Comparison of ENCODE assay signal across 8 cellular contexts in the genomic region with DNA sequence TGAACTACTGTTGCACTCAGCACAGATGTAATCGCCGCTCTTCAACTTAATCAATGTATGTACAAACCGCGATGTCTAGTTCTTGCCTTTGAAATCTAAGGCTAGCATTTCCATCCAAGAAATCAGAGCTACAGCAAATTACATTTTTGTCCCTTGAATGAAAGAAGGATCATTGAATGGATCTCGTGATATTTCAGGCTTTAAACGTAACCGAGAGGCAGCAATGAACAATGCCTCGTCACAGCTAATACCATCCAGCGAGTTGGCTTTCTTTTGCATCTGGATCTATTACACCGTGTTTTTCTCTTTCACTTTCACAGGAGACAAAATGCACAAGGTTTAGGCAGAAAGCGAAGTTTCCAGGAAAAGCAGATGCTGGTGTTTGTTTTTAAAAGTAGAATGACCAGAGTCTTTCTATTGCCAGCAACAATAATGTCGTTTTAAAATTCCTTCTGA. TPM values are rescaled to one million over a fixed set of nuclear protein-coding genes. Genes with fewer than 3 reads are reported as not detected.
DNase-seq lines count a peak whose midpoint lies in the region; ATAC-seq and TF ChIP-seq lines count a peak whose summit lies in the region.

No MANE protein-coding gene starts in this region.

- H3K36me3 Mint-ChIP-seq in CD4-positive, CD25-positive, alpha-beta regulatory T cell = no peaks in the 10 kb centered on the region
- peaks cover 3% of the 10 kb centered on the region for H3K36me3 Mint-ChIP-seq in dendritic cell treated with granulocyte-macrophage colony-stimulating factor and Interleukin-4, amounts not matched to agents 40 ng/mL and 50 ng/mL, for 4 days (ENCODE audit: low read depth)

- peak overlapping the region; percentile 28 for H3K4me2 ChIP-seq in OCI-LY1 (ENCODE audit: low read length)

- H3K27ac Mint-ChIP-seq in CD4-positive, CD25-positive, alpha-beta regulatory T cell = peak overlapping the region in 2 of 3 donors; percentile 10 to 38
- H3K27ac Mint-ChIP-seq in dendritic cell treated with granulocyte-macrophage colony-stimulating factor and Interleukin-4, amounts not matched to agents 40 ng/mL and 50 ng/mL, for 4 days = no peak overlapping the region

- peaks cover 75% of the 10 kb centered on the region for H3K27me3 Mint-ChIP-seq in CD4-positive, CD25-positive, alpha-beta regulatory T cell
- H3K27me3 Mint-ChIP-seq in dendritic cell treated with granulocyte-macrophage colony-stimulating factor and Interleukin-4, amounts not matched to agents 40 ng/mL and 50 ng/mL, for 4 days = peaks cover 62% of the 10 kb centered on the region

- ATAC-seq in CD4-positive, CD25-positive, alpha-beta regulatory T cell (ENCODE audit: low read depth in 2 of 2) = no peak
- ATAC-seq in GM19463 (IDR thresholded peaks at IDR 0.05; ENCODE audit: unreplicated experiment) (peak; percentile 46), GM21723 (IDR thresholded peaks at IDR 0.05; ENCODE audit: unreplicated experiment) (no peak)

- no peaks in the 10 kb centered on the region for H3K9me2 ChIP-seq in OCI-LY1 (ENCODE audit: low read depth, low read length)

- no peaks in the 10 kb centered on the region for H4K20me1 ChIP-seq in OCI-LY1 (ENCODE audit: insufficient read depth, low read length)

- no peaks in the 10 kb centered on the region for H3K9me3 Mint-ChIP-seq in CD4-positive, CD25-positive, alpha-beta regulatory T cell
- H3K9me3 Mint-ChIP-seq in dendritic cell treated with granulocyte-macrophage colony-stimulating factor and Interleukin-4, amounts not matched to agents 40 ng/mL and 50 ng/mL, for 4 days = no peaks in the 10 kb centered on the region

- H3K9ac ChIP-seq in OCI-LY1 (ENCODE audit: low read length) = no peak overlapping the region
- peak overlapping the region in 1 of 2 donors; percentile 49 for H3K9ac ChIP-seq in mucosa of rectum (ENCODE audit: low read depth in 1 of 2, low read length in 2 of 2)

- H3F3A ChIP-seq in OCI-LY1 (ENCODE audit: insufficient read depth, low read length) = no peaks in the 10 kb centered on the region

- peak overlapping the region; percentile 51 to 93 (median 76) for H3K4me3 Mint-ChIP-seq in CD4-positive, CD25-positive, alpha-beta regulatory T cell
- H3K4me3 Mint-ChIP-seq in dendritic cell treated with granulocyte-macrophage colony-stimulating factor and Interleukin-4, amounts not matched to agents 40 ng/mL and 50 ng/mL, for 4 days = peak overlapping the region; percentile 40

- no peaks in the 10 kb centered on the region for H3K9me3 ChIP-seq in CD4-positive, CD25-positive, alpha-beta regulatory T cell (ENCODE audit: control insufficient read depth in 2 of 2, low read length in 2 of 2)
- H3K9me3 ChIP-seq in OCI-LY1 (ENCODE audit: low read length) = no peaks in the 10 kb centered on the region
- no peaks in the 10 kb centered on the region for H3K9me3 ChIP-seq in mucosa of rectum (ENCODE audit: control insufficient read depth in 2 of 2, low read length in 2 of 2)

- peaks cover 27 to 47% (median 38%) of the 10 kb centered on the region in 4 donors for H3K4me1 Mint-ChIP-seq in CD4-positive, CD25-positive, alpha-beta regulatory T cell
- peaks cover 55% of the 10 kb centered on the region for H3K4me1 Mint-ChIP-seq in dendritic cell treated with granulocyte-macrophage colony-stimulating factor and Interleukin-4, amounts not matched to agents 40 ng/mL and 50 ng/mL, for 4 days (ENCODE audit: low read depth)

- no peaks in the 10 kb centered on the region for H3K79me2 ChIP-seq in OCI-LY1 (ENCODE audit: insufficient read depth, low read length)

- H3K27me3 ChIP-seq in CD4-positive, CD25-positive, alpha-beta regulatory T cell (ENCODE audit: control insufficient read depth, insufficient read depth, low read length) = peaks cover 52% of the 10 kb centered on the region
- H3K27me3 ChIP-seq in OCI-LY1 (ENCODE audit: insufficient read depth, low read length) (peaks cover 7% of the 10 kb centered on the region), mucosa of rectum (ENCODE audit: control insufficient read depth in 2 of 2, insufficient read depth in 2 of 2, low read length in 2 of 2) (peaks cover 47 to 49% of the 10 kb centered on the region in 2 donors)

- DNase-seq in CD4-positive, CD25-positive, alpha-beta regulatory T cell = peak in 2 of 3 donors; percentile 33 to 64
- DNase-seq in NOMO-1 treated with DMSO at 0.1 percent for 48 hours (lab: John Stamatoyannopoulos, UW; ENCODE audit: unreplicated experiment) (no peak), NCI-H345 treated with DMSO at 0.1 percent for 48 hours (lab: John Stamatoyannopoulos, UW; ENCODE audit: unreplicated experiment) (no peak)

- H3K4me1 ChIP-seq in CD4-positive, CD25-positive, alpha-beta regulatory T cell (ENCODE audit: control insufficient read depth, insufficient read depth, low read length, poor library complexity, severe bottlenecking) = peaks cover 41% of the 10 kb centered on the region
- H3K4me1 ChIP-seq in OCI-LY1 (ENCODE audit: insufficient read depth, low read length, severe bottlenecking) (peaks cover 41% of the 10 kb centered on the region), mucosa of rectum (ENCODE audit: control insufficient read depth in 2 of 2, insufficient read depth in 2 of 2, low read length in 2 of 2) (peaks cover under 1 to 22% of the 10 kb centered on the region in 2 donors)

- intact Hi-C loops in dendritic cell treated with granulocyte-macrophage colony-stimulating factor and Interleukin-4, amounts not matched to agents 40 ng/mL and 50 ng/mL, for 4 days (cut with micrococcal nuclease) = loop anchor here (10.0 kb wide), 4 partner anchors 715 to 1195 kb away; partner anchors contain the start of genes BMI1 and PIP4K2A

- H2AFZ ChIP-seq in OCI-LY1 (ENCODE audit: low read length) = no peak overlapping the region

- peak overlapping the region; percentile 56 for H3K4me3 ChIP-seq in CD4-positive, CD25-positive, alpha-beta regulatory T cell (ENCODE audit: low read depth, low read length)
- H3K4me3 ChIP-seq in OCI-LY1 (ENCODE audit: low read depth, low read length, poor library complexity, severe bottlenecking) = no peak overlapping the region
- peak overlapping the region in 1 of 2 donors; percentile 38 for H3K4me3 ChIP-seq in mucosa of rectum (ENCODE audit: low read length in 2 of 2)

- H3K27ac ChIP-seq in CD4-positive, CD25-positive, alpha-beta regulatory T cell (ENCODE audit: insufficient read depth, low read length, poor library complexity, severe bottlenecking) = no peak overlapping the region
- H3K27ac ChIP-seq in OCI-LY1 (ENCODE audit: low read depth, low read length, poor library complexity, severe bottlenecking) (no peak overlapping the region), mucosa of rectum (ENCODE audit: low read depth in 2 of 2, low read length in 2 of 2) (peak overlapping the region; percentile 38 to 69)

- no peak for TF ChIP-seq CTCF in OCI-LY1 (IDR thresholded peaks at IDR 0.05; ENCODE audit: low read length)

- H3K36me3 ChIP-seq in CD4-positive, CD25-positive, alpha-beta regulatory T cell (ENCODE audit: control insufficient read depth, insufficient read depth, low read length) = no peaks in the 10 kb centered on the region
- H3K36me3 ChIP-seq in OCI-LY1 (ENCODE audit: insufficient read depth, low read length) = no peaks in the 10 kb centered on the region
- no peaks in the 10 kb centered on the region for H3K36me3 ChIP-seq in mucosa of rectum (ENCODE audit: control insufficient read depth in 2 of 2, insufficient read depth in 2 of 2, low read length in 2 of 2)

RNA-seq across cellular contexts. Expression of gene SKIDA1, which starts 5.5 kb away (rescaled TPM):
- 0.10 TPM for total RNA-seq in CD4-positive, CD25-positive, alpha-beta regulatory T cell
- not detected for polyA plus RNA-seq in CD4-positive, CD25-positive, alpha-beta regulatory T cell

RNA-seq across cellular contexts. Expression of gene MLLT10, which starts 14.0 kb away (rescaled TPM):
- total RNA-seq in CD4-positive, CD25-positive, alpha-beta regulatory T cell = 81.9 TPM
- polyA plus RNA-seq in CD4-positive, CD25-positive, alpha-beta regulatory T cell = 1 to 10 TPM; 5.8 to 9.3 (median 8.0) TPM

Comparison
In these comparisons a context has a peak if more than half of its experiments do, and no peak if none do; other contexts are left out.
1. DNase-seq: peak in CD4-positive, CD25-positive, alpha-beta regulatory T cell (2 of 3); none in NOMO-1 treated with DMSO at 0.1 percent for 48 hours (single experiment) and NCI-H345 treated with DMSO at 0.1 percent for 48 hours (single experiment).
2. H3K27ac ChIP-seq: peak in mucosa of rectum (2 of 2); none in CD4-positive, CD25-positive, alpha-beta regulatory T cell (single experiment) and OCI-LY1 (single experiment).